In genomic region chr18:46795945-46796344, GRCh38 we compare ENCODE assay signal across 2 cellular contexts. TPM values are rescaled to one million over a fixed set of nuclear protein-coding genes. Genes with fewer than 3 reads are reported as not detected.
"Had no signal": no experiment of that assay in that cellular context is flagged by ENCODE, and none has a peak within 500 bp of the region (broad histone marks: within the 10 kb centered on the region; RNA-seq: fewer than 3 reads in every experiment).

No MANE protein-coding gene starts in this region.

RNA-seq across cellular contexts. Expression of gene ST8SIA5, which starts 39.1 kb away (rescaled TPM):
- total RNA-seq: HT-29, IMR-90 had no signal
